In genomic region chr6:56933650-56934049, GRCh38 we compare ENCODE assay signal across 24 cellular contexts. TPM values are rescaled to one million over a fixed set of nuclear protein-coding genes. Genes with fewer than 3 reads are reported as not detected.
DNase-seq lines count a peak whose midpoint lies in the region; ATAC-seq and TF ChIP-seq lines count a peak whose summit lies in the region.
"Had no signal": no experiment of that assay in that cellular context is flagged by ENCODE, and none has a peak within 500 bp of the region (broad histone marks: within the 10 kb centered on the region; RNA-seq: fewer than 3 reads in every experiment).

No MANE protein-coding gene starts in this region.

- TF ChIP-seq CTCF in GM10248 (IDR thresholded peaks at IDR 0.05; ENCODE audit: control extremely low read depth, extremely low read depth, low read depth, missing control alignments): no peak
- no peak for TF ChIP-seq CTCF in HEK293 (tag by site-specific recombination; IDR thresholded peaks at IDR 0.05)
- TF ChIP-seq CTCF in fibroblast of lung (conservative IDR thresholded peaks at IDR 0.05 in 1 of 2, IDR thresholded peaks at IDR 0.05 in 1 of 2; ENCODE audit: low read depth in 1 of 2, low read length in 2 of 2): no peak
- TF ChIP-seq CTCF in hepatocyte (IDR thresholded peaks at IDR 0.05; ENCODE audit: poor library complexity): no peak

- peaks cover 13% of the 10 kb centered on the region; the same call in 1 of the 2 replicates for H3K4me1 ChIP-seq in HEK293 (ENCODE audit: control insufficient read depth, insufficient read depth, low read length)
- H3K4me1 ChIP-seq in fibroblast of lung (ENCODE audit: control insufficient read depth, extremely low read depth, insufficient read depth, low read length): no peaks in the 10 kb centered on the region
- H3K4me1 ChIP-seq in hepatocyte (ENCODE audit: insufficient read depth): no peaks in the 10 kb centered on the region
- H3K4me1 ChIP-seq: HAP-1, sigmoid colon, uterus had no signal

- H4K20me1 ChIP-seq in fibroblast of lung (ENCODE audit: control insufficient read depth, extremely low read depth, insufficient read depth, low read length): no peaks in the 10 kb centered on the region
- H4K20me1 ChIP-seq in hepatocyte (ENCODE audit: insufficient read depth, poor library complexity, severe bottlenecking): no peaks in the 10 kb centered on the region

- H3K27me3 ChIP-seq in fibroblast of lung (ENCODE audit: control insufficient read depth, insufficient read depth, low read length): no peaks in the 10 kb centered on the region
- H3K27me3 ChIP-seq in hepatocyte: no peaks in the 10 kb centered on the region
- H3K27me3 ChIP-seq: heart left ventricle, ovary, sigmoid colon, uterus had no signal

- H3K9me2 ChIP-seq in hepatocyte (replicated peaks; ENCODE audit: insufficient read depth): no peaks in the 10 kb centered on the region

- no peak overlapping the region for H3K4me2 ChIP-seq in fibroblast of lung (ENCODE audit: extremely low read depth, insufficient read depth, low read length)
- no peak overlapping the region for H3K4me2 ChIP-seq in hepatocyte

- H3K4me3 ChIP-seq in HEK293 (ENCODE audit: low read depth, low read length): no peak overlapping the region
- no peak overlapping the region for H3K4me3 ChIP-seq in fibroblast of lung (replicated peaks in 1 of 4; ENCODE audit: control extremely low read depth in 1 of 4, insufficient read depth in 1 of 4, low read depth in 3 of 4, low read length in 4 of 4)
- H3K4me3 ChIP-seq in hepatocyte: no peak overlapping the region
- H3K4me3 ChIP-seq: HAP-1, heart left ventricle, lung, ovary, sigmoid colon, uterus had no signal

- H3K9me3 ChIP-seq in HEK293 (ENCODE audit: control insufficient read depth, insufficient read depth, low read depth, low read length) (no peaks in the 10 kb centered on the region), fibroblast of lung (ENCODE audit: control insufficient read depth, insufficient read depth, low read depth, low read length) (no peaks in the 10 kb centered on the region), hepatocyte (ENCODE audit: low read depth) (no peaks in the 10 kb centered on the region)
- H3K9me3 ChIP-seq: HAP-1, heart left ventricle, ovary, sigmoid colon, uterus had no signal

- CTCF ChIA-PET in GM10248 (lab: Yijun Ruan, JAX): interaction anchor here (1.0 to 4.8 kb wide), 7 partner anchors 10 to 383 kb away, joined by 3 to 28 read pairs (median 7); partner anchors contain the start of genes BEND6 and PRIM2
- CTCF ChIA-PET in HEK293 (lab: Yijun Ruan, JAX): interaction anchor here (1.1 to 7.6 kb wide), 6 partner anchors 8 to 29 kb away, joined by 3 to 69 read pairs (median 5); partner anchors contain the start of gene BEND6

- POLR2A ChIA-PET in GM10248 (lab: Yijun Ruan, JAX): no interaction called here
- POLR2A ChIA-PET in HEK293 (lab: Yijun Ruan, JAX): interaction anchor here (0.5 kb wide), 1 partner anchor 89 kb away, joined by 4 read pairs; no protein-coding TSS in a partner anchor

- WGBS in hepatocyte (ENCODE audit: low lambda C conversion rate, missing lambda C conversion rate): 27% methylated on average over 1 of the region's 1 CpG

- DNase-seq in GM10248 (ENCODE audit: extremely low spot score) (peak; percentile 20), NCI-H2171 treated with DMSO at 0.1 percent for 48 hours (lab: John Stamatoyannopoulos, UW) (peak; percentile 42), fibroblast of lung (ENCODE audit: low read depth in 2 of 2) (peak; percentile 21 to 54), hepatocyte (ENCODE audit: low spot score) (no peak)
- DNase-seq in activated T-cell treated with anti-CD3 and anti-CD28 coated beads, Interleukin-2, amount 50 U/mL, for 1 hour: no peak
- DNase-seq: activated CD8-positive, alpha-beta memory T cell treated with anti-CD3 and anti-CD28 coated beads, Interleukin-2, amount 10 ng/mL, durations not matched to agents 7 days and 5 days; activated effector memory CD4-positive, alpha-beta T cell treated with anti-CD3 and anti-CD28 coated beads, Interleukin-2, amount 50 U/mL, for 16 hours; effector memory CD8-positive, alpha-beta T cell; EL; heart left ventricle; naive B cell; NCI-H1417 treated with DMSO at 0.1 percent for 48 hours; NCI-H2227 treated with DMSO at 0.1 percent for 48 hours; ovary; sigmoid colon; stimulated activated CD4-positive, alpha-beta T cell treated with anti-CD3 and anti-CD28 coated beads, Interleukin-2, amount 100 ng/mL, for 24 hours; uterus had no signal

- H3K27ac ChIP-seq in HEK293 (ENCODE audit: extremely low read depth, low read depth, low read length): no peak overlapping the region
- H3K27ac ChIP-seq in fibroblast of lung (ENCODE audit: insufficient read depth, low read length): no peak overlapping the region
- no peak overlapping the region for H3K27ac ChIP-seq in hepatocyte
- H3K27ac ChIP-seq: heart left ventricle, ovary, sigmoid colon, uterus had no signal

- H3K79me2 ChIP-seq in fibroblast of lung (ENCODE audit: control insufficient read depth, insufficient read depth, low read length) (peaks cover 10% of the 10 kb centered on the region), hepatocyte (no peaks in the 10 kb centered on the region)

- H3K36me3 ChIP-seq in HEK293 (ENCODE audit: control insufficient read depth in 2 of 2, insufficient read depth in 1 of 2, low read length in 2 of 2) (no peaks in the 10 kb centered on the region), fibroblast of lung (ENCODE audit: control insufficient read depth, insufficient read depth, low read length) (no peaks in the 10 kb centered on the region), hepatocyte (replicated peaks; ENCODE audit: insufficient read depth, low read depth) (no peaks in the 10 kb centered on the region)
- H3K36me3 ChIP-seq: HAP-1, heart left ventricle, ovary, sigmoid colon, uterus had no signal

- H3K9ac ChIP-seq in fibroblast of lung (ENCODE audit: insufficient read depth, low read length): no peak overlapping the region

- H2AFZ ChIP-seq in fibroblast of lung (ENCODE audit: low read length) (no peak overlapping the region), hepatocyte (no peak overlapping the region)

- no peak for ATAC-seq in HG02763 (IDR thresholded peaks at IDR 0.05; ENCODE audit: unreplicated experiment)
- ATAC-seq in GM19328 (IDR thresholded peaks at IDR 0.05; ENCODE audit: unreplicated experiment): no peak
- ATAC-seq: activated CD8-positive, alpha-beta memory T cell treated with anti-CD3 and anti-CD28 coated beads, Interleukin-2, amount 10 ng/mL, durations not matched to agents 7 days and 5 days; effector memory CD8-positive, alpha-beta T cell; heart left ventricle; Right ventricle myocardium inferior had no signal

TF ChIP-seq in HEK293, 187 proteins besides CTCF, POLR2A, EP300 and RAD21 (continues in another document):
- TF ChIP-seq FEZF1 (tag by site-specific recombination; IDR thresholded peaks at IDR 0.05) (peak; percentile 62; the same call in 1 of the 2 replicates), OVOL3 (tag by site-specific recombination; IDR thresholded peaks at IDR 0.05) (peak; percentile 73), SP7 (tag by site-specific recombination; IDR thresholded peaks at IDR 0.05) (peak; percentile 58), ZNF580 (tag by site-specific recombination; IDR thresholded peaks at IDR 0.05) (peak; percentile 84), ZNF24 (tag by site-specific recombination; IDR thresholded peaks at IDR 0.05) (no peak), ZXDB (tag by site-specific recombination; IDR thresholded peaks at IDR 0.05) (peak; percentile 67), KLF1 (tag by site-specific recombination; IDR thresholded peaks at IDR 0.05) (peak; percentile 26; the same call in 1 of the 2 replicates), ZNF311 (tag by site-specific recombination; IDR thresholded peaks at IDR 0.05; ENCODE audit: borderline replicate concordance) (no peak), ZNF404 (tag by site-specific recombination; IDR thresholded peaks at IDR 0.05) (no peak), KLF17 (tag by site-specific recombination; IDR thresholded peaks at IDR 0.05) (peak; percentile 40; the same call in 1 of the 2 replicates), ZSCAN16 (tag by site-specific recombination; IDR thresholded peaks at IDR 0.05) (peak; percentile 66; the same call in 1 of the 2 replicates), ZNF433 (tag by site-specific recombination; IDR thresholded peaks at IDR 0.05; ENCODE audit: low read depth) (no peak), PRDM6 (tag by site-specific recombination; IDR thresholded peaks at IDR 0.05) (peak; percentile 79), ZBTB8A (tag by site-specific recombination; IDR thresholded peaks at IDR 0.05) (0 out of 2 replicates have a peak, but pooled peaks have one; percentile 12), ZEB2 (tag by site-specific recombination; IDR thresholded peaks at IDR 0.05) (0 out of 2 replicates have a peak, but pooled peaks have one; percentile 43)

RNA-seq across cellular contexts. Expression of gene BEND6, which starts 21.3 kb away (rescaled TPM):
- 10.8 and 12.6 TPM in 2 replicates for total RNA-seq in fibroblast of lung
- 9.7 and 11.5 TPM in 2 replicates for polyA plus RNA-seq in fibroblast of lung
- polyA plus RNA-seq in fibroblast of lung (2012): 8.4 and 10.2 TPM in 2 replicates
- 4.7 TPM in 1 of 2 replicates, not detected in the other for polyA minus RNA-seq in fibroblast of lung (ENCODE audit: low replicate concordance)
- total RNA-seq in hepatocyte: 1.2 and 2.4 TPM in 2 replicates
- 2.0 and 2.5 TPM in 2 replicates for polyA plus RNA-seq in hepatocyte
- total RNA-seq: activated CD8-positive, alpha-beta memory T cell treated with anti-CD3 and anti-CD28 coated beads, Interleukin-2, amount 10 ng/mL, durations not matched to agents 7 days and 5 days; T-helper 2 cell treated with Interferon-gamma antibody and Interleukin-4, amounts not matched to agents 100 ng/mL and 5 ng/mL, for 36 hours had no signal

Comparison
In these comparisons a context has a peak if more than half of its experiments do, and no peak if none do; other contexts are left out.
1. DNase-seq: peak in GM10248 (single experiment), NCI-H2171 treated with DMSO at 0.1 percent for 48 hours (single experiment) and fibroblast of lung (2 of 2); none in activated T-cell treated with anti-CD3 and anti-CD28 coated beads, Interleukin-2, amount 50 U/mL, for 1 hour (single experiment) and hepatocyte (single experiment).